Comparison of ENCODE assay signal across 35 cellular contexts in the genomic region with DNA sequence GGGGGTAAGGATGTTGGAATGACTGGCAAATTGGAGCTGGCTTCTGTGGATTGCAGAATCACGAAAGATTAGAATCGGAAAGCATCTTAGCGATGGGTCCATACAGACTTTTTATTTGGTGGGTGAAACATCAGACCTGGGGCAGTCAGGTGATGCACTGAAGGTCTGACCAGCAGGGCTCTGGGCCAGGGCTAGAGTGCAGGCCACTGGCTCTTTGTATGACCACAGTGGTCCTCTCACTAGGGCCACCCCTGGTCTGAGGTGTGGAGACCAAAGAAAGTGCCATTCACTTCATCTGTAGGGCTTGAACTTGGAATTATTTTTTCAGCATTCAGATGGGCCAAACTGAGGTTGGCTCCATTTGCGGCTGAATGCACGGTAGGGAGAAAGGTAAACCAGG.
"Had no signal": no experiment of that assay in that cellular context is flagged by ENCODE, and none has a peak within 500 bp of the region (broad histone marks: within the 10 kb centered on the region; RNA-seq: fewer than 3 reads in every experiment).

No MANE protein-coding gene starts in this region.

- H3K4me3 ChIP-seq: MG63 had no signal

- H3K9me3 ChIP-seq: MG63 had no signal

- DNase-seq: Karpas-422, Kasumi-1, MG63, MM.1S, MV-4-11, NCI-H1048, NCI-H1092, NCI-H1092 treated with DMSO at 0.1 percent for 48 hours, NCI-H1105, NCI-H1105 treated with DMSO at 0.1 percent for 48 hours, NCI-H1417, NCI-H1417 treated with DMSO at 0.1 percent for 48 hours, NCI-H1436, NCI-H1436 treated with DMSO at 0.1 percent for 48 hours, NCI-H146, NCI-H1694, NCI-H1694 treated with DMSO at 0.1 percent for 48 hours, NCI-H187, NCI-H187 treated with DMSO at 0.1 percent for 48 hours, NCI-H1930, NCI-H2029, NCI-H2029 treated with DMSO at 0.1 percent for 48 hours, NCI-H2081, NCI-H2081 treated with DMSO at 0.1 percent for 48 hours, NCI-H2107, NCI-H2171, NCI-H2171 treated with DMSO at 0.1 percent for 48 hours, NCI-H2227 treated with DMSO at 0.1 percent for 48 hours, NCI-H226, NCI-H345, NCI-H446, NCI-H446 treated with DMSO at 0.1 percent for 48 hours, NCI-H510A, NCI-H510A treated with DMSO at 0.1 percent for 48 hours, NCI-H524 had no signal

- H3K36me3 ChIP-seq: MG63 had no signal
